In genomic region chr6:47598367-47598766, GRCh38 we compare ENCODE assay signal across 7 cellular contexts.
"Had no signal": no experiment of that assay in that cellular context is flagged by ENCODE, and none has a peak within 500 bp of the region (broad histone marks: within the 10 kb centered on the region; RNA-seq: fewer than 3 reads in every experiment).

No MANE protein-coding gene starts in this region.

- ATAC-seq: GM12878 had no signal

- DNase-seq: GDM1, GF-D8 had no signal

- FAIRE-seq: GM12878, GM12891, GM12892, GM18507, GM19239 had no signal

- H3K4me3 ChIP-seq: GM12878 had no signal
